Comparison of ENCODE assay signal across 21 cellular contexts in the genomic region with DNA sequence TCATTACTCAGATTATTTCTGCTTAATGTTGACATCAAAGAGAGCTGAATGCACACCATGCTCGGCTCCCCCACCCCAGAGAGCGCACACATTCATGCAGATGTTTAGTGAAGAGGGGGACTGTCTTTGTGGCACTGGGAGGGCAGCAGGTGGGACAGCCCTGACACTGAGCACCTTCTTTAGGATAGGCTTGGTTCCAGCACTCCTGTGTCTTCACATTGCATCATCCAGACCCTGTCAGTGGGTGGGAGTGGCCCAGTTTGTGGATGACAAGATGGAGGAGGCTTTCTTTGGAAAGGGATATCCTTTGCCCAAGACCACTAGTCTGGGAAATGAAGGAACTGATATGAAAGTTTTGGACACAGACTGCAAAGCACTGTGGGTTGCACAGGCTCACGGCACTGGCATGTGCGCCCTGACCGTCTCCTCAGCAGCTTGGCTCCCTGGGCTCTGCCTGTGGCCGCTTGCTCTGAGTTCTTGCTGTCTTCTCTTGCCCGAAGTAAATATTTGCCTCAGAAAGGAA. TPM values are rescaled to one million over a fixed set of nuclear protein-coding genes. Genes with fewer than 3 reads are reported as not detected.
DNase-seq lines count a peak whose midpoint lies in the region; ATAC-seq, FAIRE-seq and TF ChIP-seq lines count a peak whose summit lies in the region.
"Had no signal": no experiment of that assay in that cellular context is flagged by ENCODE, and none has a peak within 500 bp of the region (broad histone marks: within the 10 kb centered on the region; RNA-seq: fewer than 3 reads in every experiment).

No MANE protein-coding gene starts in this region.

- no peak overlapping the region for H2BK120ac ChIP-seq in H9 (ENCODE audit: low read depth, low read length, poor library complexity, severe bottlenecking)

- H3K56ac ChIP-seq in H9 (ENCODE audit: insufficient read length, low read depth, low read length): no peak overlapping the region

- CTCF ChIA-PET in activated CD4-positive, alpha-beta T cell treated with anti-CD3 and anti-CD28 coated beads for 36 hours (lab: Charles Lee): no interaction called here
- CTCF ChIA-PET in K562 (lab: Yijun Ruan, JAX; ENCODE audit: low intra/inter-chr PET ratio): no interaction called here

- no peak overlapping the region for H3K18ac ChIP-seq in H9 (ENCODE audit: insufficient read length, low read depth, low read length)

- H3K9ac ChIP-seq in H9 (ENCODE audit: extremely low read depth, insufficient read length, low read length): no peak overlapping the region
- H3K9ac ChIP-seq in K562 (ENCODE audit: insufficient read depth in 1 of 2, low read depth in 2 of 2, low read length in 2 of 2): no peak overlapping the region; a peak in 1 of 4 replicates
- H3K9ac ChIP-seq: neural progenitor cell had no signal

- no peak overlapping the region for H3K4ac ChIP-seq in H9 (ENCODE audit: low read depth, low read length)

- no peak overlapping the region for H2BK12ac ChIP-seq in H9 (ENCODE audit: insufficient read length, low read depth, low read length)

- no TSS peak for BruUV-seq in K562 (replicated peaks; lab: Mats Ljungman, UMichigan)

- H4K8ac ChIP-seq in H9 (replicated peaks; ENCODE audit: insufficient read length, low read depth, low read length): no peak overlapping the region

- peaks cover 3% of the 10 kb centered on the region; the same call in 1 of the 2 replicates for H3K79me2 ChIP-seq in H9 (ENCODE audit: insufficient read depth, low read length)
- H3K79me2 ChIP-seq in K562 (ENCODE audit: control insufficient read depth, insufficient read depth, low read length): no peaks in the 10 kb centered on the region

- H3K36me3 ChIP-seq in K562 (ENCODE audit: control insufficient read depth, insufficient read depth, low read length) (peaks cover 72% of the 10 kb centered on the region; the same call in 2 of the 3 replicates), muscle layer of duodenum (ENCODE audit: control insufficient read depth in 1 of 2, insufficient read depth in 2 of 2, low read length in 2 of 2) (peaks cover 53 to 61% of the 10 kb centered on the region in 2 donors), SJCRH30 (peaks cover 65% of the 10 kb centered on the region), spleen (peaks cover 16 to 99% (median 75%) of the 10 kb centered on the region in 6 donors)
- H3K36me3 ChIP-seq: neural progenitor cell had no signal

- no peak for TF ChIP-seq RAD21 in K562 (CRISPR knock-in tag; conservative IDR thresholded peaks at IDR 0.05 in 1 of 2, IDR thresholded peaks at IDR 0.05 in 1 of 2)

- no peak overlapping the region for H3K4me3 Mint-ChIP-seq in activated CD4-positive, alpha-beta T cell treated with anti-CD3 and anti-CD28 coated beads for 36 hours
- no peak overlapping the region for H3K4me3 Mint-ChIP-seq in H9
- H3K4me3 Mint-ChIP-seq: neural progenitor cell had no signal

- no peaks in the 10 kb centered on the region for H3K9me3 ChIP-seq in H9 (ENCODE audit: control insufficient read depth, low read depth, low read length)
- no peaks in the 10 kb centered on the region for H3K9me3 ChIP-seq in K562 (replicated peaks; ENCODE audit: control insufficient read depth, insufficient read depth, low read depth, low read length)
- no peaks in the 10 kb centered on the region for H3K9me3 ChIP-seq in muscle layer of duodenum (ENCODE audit: control insufficient read depth in 1 of 2, low read length in 2 of 2)
- H3K9me3 ChIP-seq in SJCRH30 (replicated peaks): no peaks in the 10 kb centered on the region
- no peaks in the 10 kb centered on the region for H3K9me3 ChIP-seq in spleen
- H3K9me3 ChIP-seq: A549 had no signal

- no peaks in the 10 kb centered on the region for H3K27me3 Mint-ChIP-seq in activated CD4-positive, alpha-beta T cell treated with anti-CD3 and anti-CD28 coated beads for 36 hours
- H3K27me3 Mint-ChIP-seq in H9 (ENCODE audit: low read depth): no peaks in the 10 kb centered on the region

- H3K27ac Mint-ChIP-seq in activated CD4-positive, alpha-beta T cell treated with anti-CD3 and anti-CD28 coated beads for 36 hours: peak overlapping the region; percentile 75
- peak overlapping the region; percentile 36 to 86 (median 75); a peak in 3 of 7 replicates for H3K27ac Mint-ChIP-seq in H9
- H3K27ac Mint-ChIP-seq: neural progenitor cell had no signal

- H4K20me1 ChIP-seq in H9 (ENCODE audit: control insufficient read depth, insufficient read depth, insufficient read length) (no peaks in the 10 kb centered on the region), K562 (replicated peaks; ENCODE audit: control insufficient read depth, insufficient read depth, low read length) (no peaks in the 10 kb centered on the region)

- H3K79me1 ChIP-seq in H9 (ENCODE audit: insufficient read depth, low read depth, low read length, poor library complexity, severe bottlenecking): no peaks in the 10 kb centered on the region

- ATAC-seq in activated CD4-positive, alpha-beta T cell treated with anti-CD3 and anti-CD28 coated beads for 36 hours: no peak
- peak; percentile 97 for ATAC-seq in K562
- ATAC-seq in HG02973 (IDR thresholded peaks at IDR 0.05; ENCODE audit: unreplicated experiment): no peak
- ATAC-seq: A549 had no signal

- no peaks in the 10 kb centered on the region for H3K9me1 ChIP-seq in K562 (ENCODE audit: control insufficient read depth, insufficient read depth, low read length)

- in situ Hi-C loops in K562 (cut with MboI): no loop called here

- peaks cover 45% of the 10 kb centered on the region for H3K36me3 Mint-ChIP-seq in activated CD4-positive, alpha-beta T cell treated with anti-CD3 and anti-CD28 coated beads for 36 hours (ENCODE audit: low read depth)
- peaks cover 27 to 71% (median 66%) of the 10 kb centered on the region in 3 experiments for H3K36me3 Mint-ChIP-seq in H9 (ENCODE audit: insufficient read depth in 1 of 3, low read depth in 3 of 3)

- TF ChIP-seq CTCF in H9 (conservative IDR thresholded peaks at IDR 0.05) (no peak), K562 (IDR thresholded peaks at IDR 0.05 in 2 of 3, conservative IDR thresholded peaks at IDR 0.05 in 1 of 3; ENCODE audit: insufficient read depth in 2 of 3, low read depth in 1 of 3, low read length in 3 of 3) (no peak), spleen (IDR thresholded peaks at IDR 0.05 in 8 of 11, conservative IDR thresholded peaks at IDR 0.05 in 3 of 11) (no peak)

- no peak overlapping the region for H3K14ac ChIP-seq in H9 (ENCODE audit: insufficient read depth, low read length)

- no peak; the same call in 1 of the 2 replicates for TF ChIP-seq EP300 in K562 (IDR thresholded peaks at IDR 0.05; ENCODE audit: low read length)

- no peak overlapping the region for H3K4me2 ChIP-seq in H9 (ENCODE audit: insufficient read depth, insufficient read length, low read length)
- no peak overlapping the region for H3K4me2 ChIP-seq in K562 (ENCODE audit: insufficient read depth, low read length)
- H3K4me2 ChIP-seq: A549, neural progenitor cell had no signal

- H3K4me1 Mint-ChIP-seq in activated CD4-positive, alpha-beta T cell treated with anti-CD3 and anti-CD28 coated beads for 36 hours: no peaks in the 10 kb centered on the region
- no peaks in the 10 kb centered on the region for H3K4me1 Mint-ChIP-seq in H9
- H3K4me1 Mint-ChIP-seq: neural progenitor cell had no signal

- intact Hi-C loops in activated CD4-positive, alpha-beta T cell treated with anti-CD3 and anti-CD28 coated beads for 36 hours (cut with DNase I, micrococcal nuclease): no loop called here
- intact Hi-C loops in K562 (cut with micrococcal nuclease) (no loop called here), spleen (cut with DNase I; ENCODE audit: low total_unique reads) (no loop called here)

- TF ChIP-seq POLR2A in K562 (conservative IDR thresholded peaks at IDR 0.05) (no peak), spleen (IDR thresholded peaks at IDR 0.05) (no peak)

- no CpG with 5 or more reads among the region's 7 CpGs for WGBS in H9 (ENCODE audit: extremely low coverage, insufficient read length, low lambda C conversion rate)
- 84% methylated on average over 7 of the region's 7 CpGs for WGBS in K562 (ENCODE audit: insufficient coverage, low coverage, missing lambda C conversion rate)
- WGBS in spleen, 5 donors: 78 to 96% (median 93%) methylated on average over 6 to 7 of the region's 7 CpGs

- H3K23ac ChIP-seq in H9 (ENCODE audit: insufficient read length, low read depth, low read length): no peak overlapping the region

- POLR2A ChIA-PET in activated CD4-positive, alpha-beta T cell treated with anti-CD3 and anti-CD28 coated beads for 36 hours (lab: Charles Lee): no interaction called here
- POLR2A ChIA-PET in K562 (lab: Yijun Ruan, JAX): interaction anchor here (0.6 to 0.7 kb wide), 2 partner anchors 493 to 925 kb away, joined by 3 to 4 read pairs; no protein-coding TSS in a partner anchor

- no peak overlapping the region for H4K5ac ChIP-seq in H9 (ENCODE audit: insufficient read length, low read depth, low read length)

- H4K91ac ChIP-seq in H9 (ENCODE audit: insufficient read length, low read depth, low read length): no peak overlapping the region

- no peaks in the 10 kb centered on the region for H3K9me3 Mint-ChIP-seq in activated CD4-positive, alpha-beta T cell treated with anti-CD3 and anti-CD28 coated beads for 36 hours (ENCODE audit: low read depth)
- H3K9me3 Mint-ChIP-seq in H9: no peaks in the 10 kb centered on the region; a peak in 2 of 5 replicates
- H3K9me3 Mint-ChIP-seq: neural progenitor cell had no signal

- FAIRE-seq in K562 (lab: Jason Lieb, UNC): no peak
- FAIRE-seq: A549, endometrium had no signal

- H2AFZ ChIP-seq in H9 (ENCODE audit: low read length): no peak overlapping the region
- H2AFZ ChIP-seq in K562 (ENCODE audit: low read depth, low read length): no peak overlapping the region
- H2AFZ ChIP-seq: neural progenitor cell had no signal

- no peak overlapping the region for H3K4me3 ChIP-seq in K562
- H3K4me3 ChIP-seq in muscle layer of duodenum (ENCODE audit: low read depth in 1 of 2, low read length in 2 of 2): no peak overlapping the region
- no peak overlapping the region for H3K4me3 ChIP-seq in SJCRH30
- no peak overlapping the region for H3K4me3 ChIP-seq in spleen
- H3K4me3 ChIP-seq: A549, neural progenitor cell had no signal

- H2BK5ac ChIP-seq in H9 (ENCODE audit: insufficient read length, low read length): no peak overlapping the region

- no peak overlapping the region for H2AK5ac ChIP-seq in H9 (ENCODE audit: insufficient read length, low read length)

- no peaks in the 10 kb centered on the region for H3K23me2 ChIP-seq in H9 (ENCODE audit: insufficient read length, low read depth, low read length, poor library complexity, severe bottlenecking)

- H2BK20ac ChIP-seq in H9 (ENCODE audit: low read depth, low read length, poor library complexity, severe bottlenecking): no peak overlapping the region

- DNase-seq in activated CD4-positive, alpha-beta T cell treated with anti-CD3 and anti-CD28 coated beads for 36 hours: peak; percentile 12
- DNase-seq in activated CD4-positive, alpha-beta T cell treated with anti-CD3 and anti-CD28 coated beads, Interleukin-2, amount 50 U/mL, for 4 hours: no peak
- DNase-seq in H9: no peak
- peak in 1 of 4 experiments; percentile 20 for DNase-seq in K562 (ENCODE audit: extremely low read depth in 1 of 4, low spot score in 3 of 4)
- DNase-seq in SJCRH30: no peak
- no peak for DNase-seq in spleen
- DNase-seq: activated CD4-positive, alpha-beta T cell treated with anti-CD3 and anti-CD28 coated beads, Interleukin-2, amount 50 U/mL, for 48 hours; aorta; C1 segment of cervical spinal cord; foreskin melanocyte; Karpas-422; midbrain; NCI-H1105 treated with DMSO at 0.1 percent for 48 hours; NCI-H2171 treated with DMSO at 0.1 percent for 48 hours; NK-92 treated with Interleukin-12 subunit alpha and Interleukin-12 subunit beta, amount 100 ng/mL, for 24 hours; stimulated activated CD4-positive, alpha-beta T cell treated with anti-CD3 and anti-CD28 coated beads, Interleukin-12 subunit alpha, Interleukin-12 subunit beta, amount 100 ng/mL, for 4 hours had no signal

- no peak overlapping the region for H3T11ph ChIP-seq in H9 (ENCODE audit: low read length)

- no peak overlapping the region for H3K27ac ChIP-seq in H9 (ENCODE audit: insufficient read length, low read depth, low read length)
- H3K27ac ChIP-seq in K562 (ENCODE audit: extremely low read depth, low read depth, low read length): peak overlapping the region; percentile 68; the same call in 1 of the 3 replicates
- peak overlapping the region; percentile 43 for H3K27ac ChIP-seq in muscle layer of duodenum (ENCODE audit: low read length)
- no peak overlapping the region for H3K27ac ChIP-seq in SJCRH30
- no peak overlapping the region for H3K27ac ChIP-seq in spleen
- H3K27ac ChIP-seq: neural progenitor cell had no signal

- H3K4me1 ChIP-seq in H9 (ENCODE audit: insufficient read depth, low read length) (no peaks in the 10 kb centered on the region), K562 (replicated peaks in 1 of 2; ENCODE audit: control insufficient read depth in 2 of 2, insufficient read depth in 2 of 2, low read length in 2 of 2) (peaks cover 0 to 8% of the 10 kb centered on the region in 2 experiments; a peak in 3 of 5 replicates), muscle layer of duodenum (ENCODE audit: control insufficient read depth in 1 of 2, insufficient read depth in 2 of 2, low read length in 2 of 2) (peaks cover 0 to 21% of the 10 kb centered on the region in 2 donors), SJCRH30 (no peaks in the 10 kb centered on the region), spleen (no peaks in the 10 kb centered on the region)
- H3K4me1 ChIP-seq: neural progenitor cell had no signal

- H3K27me3 ChIP-seq in H9 (ENCODE audit: insufficient read depth, low read length) (no peaks in the 10 kb centered on the region), K562 (ENCODE audit: control insufficient read depth in 2 of 2, insufficient read depth in 2 of 2, low read length in 2 of 2) (no peaks in the 10 kb centered on the region), muscle layer of duodenum (ENCODE audit: low read depth, low read length) (no peaks in the 10 kb centered on the region), SJCRH30 (no peaks in the 10 kb centered on the region), spleen (replicated peaks in 1 of 7) (no peaks in the 10 kb centered on the region)
- H3K27me3 ChIP-seq: neural progenitor cell had no signal

- H2BK15ac ChIP-seq in H9 (ENCODE audit: low read depth, low read length): no peak overlapping the region

RNA-seq across cellular contexts. Expression of a gene that starts 16.5 kb away (rescaled TPM):
- 10 to 100 TPM; 60.0 to 70.7 TPM for total RNA-seq in activated CD4-positive, alpha-beta T cell treated with anti-CD3 and anti-CD28 coated beads for 36 hours
- 37.6 and 43.1 TPM in 2 replicates for total RNA-seq in H9 (2021)
- 67.4 and 149 TPM in 2 replicates for total RNA-seq in K562 (2011; cell fraction: chromatin; rRNA removed; ENCODE audit: low replicate concordance)
- total RNA-seq in K562 (2011; cell fraction: nucleolus; rRNA removed): 104 and 107 TPM in 2 replicates
- 71.4 and 73.7 TPM in 2 replicates for total RNA-seq in K562 (2011; cell fraction: nucleoplasm; rRNA removed)
- 30.1 and 31.2 TPM in 2 replicates for total RNA-seq in K562 (2014; rRNA removed)
- total RNA-seq in K562 (2014; rRNA removed; fragmentation: Illumina TruSeq; extraction: Trizol): 16.1 and 17.5 TPM in 2 replicates
- total RNA-seq in K562 (2015; rRNA removed; fragmentation: Illumina TruSeq; extraction: Trizol): 22.5 and 22.8 TPM in 2 replicates
- total RNA-seq in K562 (2021): 30.3 and 32.6 TPM in 2 replicates
- polyA plus RNA-seq in K562 (2011; rRNA removed): 18.1 and 21.3 TPM in 2 replicates
- polyA plus RNA-seq in K562 (2011; cell fraction: cytosol; rRNA removed): 18.4 and 28.1 TPM in 2 replicates
- polyA plus RNA-seq in K562 (2011; cell fraction: nucleus; rRNA removed): 56.6 and 83.3 TPM in 2 replicates
- polyA plus RNA-seq in K562 (2012): 20.0 and 24.2 TPM in 2 replicates
- 25.8 and 27.3 TPM in 2 replicates for polyA plus RNA-seq in K562 (2014; fragmentation: Illumina TruSeq; extraction: Trizol)
- 10 to 100 TPM; 10.2 to 11.2 TPM for polyA plus RNA-seq in K562 (2014; fragmentation: Nextera tagmentation; extraction: Ambion mirVana)
- polyA plus RNA-seq in K562 (2014; rRNA removed): 28.1 and 30.2 TPM in 2 replicates
- polyA minus RNA-seq in K562 (2011; rRNA and poly(A)+ RNA removed): 20.4 and 22.3 TPM in 2 replicates
- polyA minus RNA-seq in K562 (2011; cell fraction: cytosol; rRNA and poly(A)+ RNA removed): 12.1 and 14.0 TPM in 2 replicates
- 48.0 and 48.9 TPM in 2 replicates for polyA minus RNA-seq in K562 (2011; cell fraction: nucleus; rRNA and poly(A)+ RNA removed)
- total RNA-seq in SJCRH30 (2014; rRNA removed; shearing (Covaris generic)): 34.5 and 35.8 TPM in 2 replicates
- total RNA-seq in spleen: 10 to 100 TPM; 39.6 to 52.8 (median 49.2) TPM
- 10 to 100 TPM; 18.8 to 31.9 (median 25.0) TPM for polyA plus RNA-seq in spleen

Comparison
In these comparisons a context has a peak if more than half of its experiments do, and no peak if none do; other contexts are left out.
1. H3K27ac ChIP-seq: peak in K562 (single experiment) and muscle layer of duodenum (single experiment); none in H9 (single experiment), SJCRH30 (single experiment) and spleen (0 of 8).